Comparison of ENCODE assay signal across 3 cellular contexts in genomic region chr4:139905489-139905888, GRCh38.
"Had no signal": no experiment of that assay in that cellular context is flagged by ENCODE, and none has a peak within 500 bp of the region (broad histone marks: within the 10 kb centered on the region; RNA-seq: fewer than 3 reads in every experiment).

No MANE protein-coding gene starts in this region.

- H3K4me3 ChIP-seq: GM12878 had no signal

- DNase-seq: GDM1, GF-D8 had no signal
